ENCODE assay signal across 12 cellular contexts in the genomic region with DNA sequence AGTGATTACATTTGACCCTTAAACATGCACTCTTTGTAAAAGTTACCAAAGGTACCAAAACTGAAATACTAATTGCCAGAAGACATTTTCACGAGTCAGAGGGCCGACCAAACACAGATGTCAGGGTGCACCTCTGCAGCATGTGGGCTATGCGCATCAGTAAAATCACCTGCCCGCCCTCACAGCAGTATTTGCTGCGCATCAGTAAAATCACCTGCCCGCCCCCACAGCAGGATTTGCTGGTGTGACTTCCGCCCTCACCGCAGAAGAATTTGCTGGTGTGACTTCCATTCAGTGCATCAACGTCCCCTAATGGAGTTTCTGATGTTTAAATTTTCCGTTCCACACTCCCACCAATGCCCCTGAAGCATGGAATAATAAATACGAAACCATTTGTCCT.
"Had no signal": no experiment of that assay in that cellular context is flagged by ENCODE, and none has a peak within 500 bp of the region (broad histone marks: within the 10 kb centered on the region; RNA-seq: fewer than 3 reads in every experiment).

No MANE protein-coding gene starts in this region.

- DNase-seq: activated CD4-positive, alpha-beta T cell treated with anti-CD3 and anti-CD28 coated beads, Interleukin-2, amount 10 ng/mL, durations not matched to agents 7 days and 5 days; activated CD8-positive, alpha-beta memory T cell treated with anti-CD3 and anti-CD28 coated beads, Interleukin-2, amount 50 U/mL, for 4 hours; activated T-cell treated with anti-CD3 and anti-CD28 coated beads, Interleukin-2, amount 50 U/mL, for 4 hours; adrenal gland; cerebellar nuclear complex; effector CD4-positive, alpha-beta T cell; gastrocnemius medialis; heart right ventricle; kidney glomerular epithelial cell; right cardiac atrium; stimulated activated CD4-positive, alpha-beta T cell treated with anti-CD3 and anti-CD28 coated beads, Interleukin-2, amount 100 ng/mL, for 48 hours; T1000 had no signal
